In the genomic region with DNA sequence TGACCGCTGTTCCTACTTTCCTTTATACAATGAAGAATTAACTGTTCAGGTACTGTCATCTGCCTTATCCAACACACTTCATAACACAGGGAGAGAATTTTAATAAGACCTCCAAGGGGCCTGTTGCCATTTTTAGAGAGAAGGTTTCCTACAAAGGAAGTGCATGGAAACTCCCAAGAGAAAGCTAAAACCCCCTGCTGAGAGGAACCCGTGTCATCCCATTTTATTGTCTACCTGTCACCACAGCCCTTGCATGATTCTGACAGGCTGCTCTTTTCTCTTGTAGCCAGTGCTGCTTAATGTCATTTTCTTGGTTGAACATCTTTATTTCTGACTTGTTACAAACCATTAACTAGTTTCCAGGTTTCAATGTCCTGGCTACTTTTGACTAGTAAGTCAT, we compare ENCODE assay signal across 15 cellular contexts.
DNase-seq lines count a peak whose midpoint lies in the region; ATAC-seq and TF ChIP-seq lines count a peak whose summit lies in the region.
"Had no signal": no experiment of that assay in that cellular context is flagged by ENCODE, and none has a peak within 500 bp of the region (broad histone marks: within the 10 kb centered on the region; RNA-seq: fewer than 3 reads in every experiment).

No MANE protein-coding gene starts in this region.

- no peak overlapping the region for H3K4me3 Mint-ChIP-seq in osteocyte (ENCODE audit: unreplicated experiment)
- H3K4me3 Mint-ChIP-seq: CD14-positive monocyte; CD8-positive, alpha-beta memory T cell had no signal

- ATAC-seq in HG02870 (IDR thresholded peaks at IDR 0.05; ENCODE audit: unreplicated experiment) (no peak), upper lobe of right lung (no peak)
- ATAC-seq: A549, HCT116 had no signal

- H3K36me3 ChIP-seq in upper lobe of right lung, result no peaks in the 10 kb centered on the region

- DNase-seq in COLO668 (lab: John Stamatoyannopoulos, UW; ENCODE audit: unreplicated experiment) (peak; percentile 39), Daoy (ENCODE audit: low read depth) (peak; percentile 37), NCI-H2227 (lab: John Stamatoyannopoulos, UW; ENCODE audit: unreplicated experiment) (peak; percentile 43), kidney tubule cell (ENCODE audit: low spot score) (peak; percentile 65), osteocyte (ENCODE audit: extremely low spot score, unreplicated experiment) (no peak), upper lobe of right lung (no peak)
- DNase-seq: CD8-positive, alpha-beta memory T cell; DND-41; GF-D8; IMR-90; KBM-7 had no signal

- no peaks in the 10 kb centered on the region for H3K4me1 ChIP-seq in upper lobe of right lung
- H3K4me1 ChIP-seq: A549 had no signal

- intact Hi-C loops in upper lobe of right lung (cut with DNase I), result no loop called here

- no peaks in the 10 kb centered on the region for H3K4me1 Mint-ChIP-seq in osteocyte (ENCODE audit: unreplicated experiment)
- H3K4me1 Mint-ChIP-seq: CD8-positive, alpha-beta memory T cell had no signal

- no peak for TF ChIP-seq CTCF in osteocyte (IDR thresholded peaks at IDR 0.05)
- TF ChIP-seq CTCF in upper lobe of right lung (IDR thresholded peaks at IDR 0.05), result no peak

- no peak overlapping the region for H3K27ac ChIP-seq in upper lobe of right lung
- H3K27ac ChIP-seq: A549 had no signal

- H3K9me3 ChIP-seq in upper lobe of right lung, result no peaks in the 10 kb centered on the region
- H3K9me3 ChIP-seq: A549 had no signal

- H3K36me3 Mint-ChIP-seq in osteocyte (ENCODE audit: unreplicated experiment), result no peaks in the 10 kb centered on the region

- peaks cover 61% of the 10 kb centered on the region for H3K27me3 Mint-ChIP-seq in osteocyte (ENCODE audit: unreplicated experiment)

- H3K27me3 ChIP-seq in upper lobe of right lung, result no peaks in the 10 kb centered on the region

- no peaks in the 10 kb centered on the region for H3K9me3 Mint-ChIP-seq in osteocyte (ENCODE audit: unreplicated experiment)
- H3K9me3 Mint-ChIP-seq: CD14-positive monocyte; CD8-positive, alpha-beta memory T cell had no signal

- no peak overlapping the region for H3K4me3 ChIP-seq in upper lobe of right lung
- H3K4me3 ChIP-seq: A549 had no signal

- no peak overlapping the region for H3K27ac Mint-ChIP-seq in osteocyte (ENCODE audit: unreplicated experiment)
- H3K27ac Mint-ChIP-seq: CD14-positive monocyte; CD8-positive, alpha-beta memory T cell had no signal

Comparison
In these comparisons a context has a peak if more than half of its experiments do, and no peak if none do; other contexts are left out.
1. DNase-seq: peak in COLO668 (single experiment), Daoy (single experiment), NCI-H2227 (single experiment) and kidney tubule cell (single experiment); none in osteocyte (single experiment) and upper lobe of right lung (single experiment).